Comparison of ENCODE assay signal across 26 cellular contexts in the genomic region with DNA sequence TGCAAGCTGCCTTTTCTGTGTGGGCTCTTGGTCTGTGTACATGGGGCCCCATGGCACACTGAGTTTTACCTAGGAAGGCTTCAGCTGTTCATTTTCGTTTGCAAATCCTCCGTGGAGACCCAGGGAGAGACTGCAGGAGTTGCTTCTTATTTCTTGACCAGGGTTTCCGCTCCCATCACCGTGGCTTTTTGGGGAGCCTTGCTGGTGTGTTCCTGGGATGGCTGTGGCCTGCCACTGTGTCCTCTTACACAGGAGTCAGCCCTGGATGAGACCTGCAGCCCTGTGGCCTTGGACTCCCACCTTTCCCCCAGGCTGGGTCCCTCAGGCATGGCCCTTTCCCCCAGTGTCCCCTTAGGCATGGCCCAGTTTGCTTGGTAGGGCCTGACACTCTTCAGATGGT.
DNase-seq lines count a peak whose midpoint lies in the region; ATAC-seq, FAIRE-seq and TF ChIP-seq lines count a peak whose summit lies in the region.
"Had no signal": no experiment of that assay in that cellular context is flagged by ENCODE, and none has a peak within 500 bp of the region (broad histone marks: within the 10 kb centered on the region; RNA-seq: fewer than 3 reads in every experiment).

No MANE protein-coding gene starts in this region.

- POLR2A ChIA-PET in HepG2 (lab: Yijun Ruan, JAX) = no interaction called here

- no peak overlapping the region for H3K4me3 ChIP-seq in HepG2 (replicated peaks in 1 of 3; ENCODE audit: insufficient read depth in 1 of 3, low read depth in 2 of 3, low read length in 3 of 3)
- no peak overlapping the region for H3K4me3 ChIP-seq in right lobe of liver
- H3K4me3 ChIP-seq: BLaER1 treated with 17β-estradiol and CSF1 and Interleukin-3, amounts not matched to agents 10 nM and 100 nM; GM23248; SJSA1 had no signal

- H3K27me3 ChIP-seq in HepG2 (ENCODE audit: control insufficient read depth in 1 of 2, insufficient read depth in 2 of 2, low read length in 2 of 2) (no peaks in the 10 kb centered on the region), right lobe of liver (no peaks in the 10 kb centered on the region)
- H3K27me3 ChIP-seq: BLaER1 treated with 17β-estradiol and CSF1 and Interleukin-3, amounts not matched to agents 10 nM and 100 nM; SJSA1 had no signal

- H3K27ac ChIP-seq in HepG2 (ENCODE audit: extremely low read length, insufficient read depth, low read length) (no peak overlapping the region), right lobe of liver (no peak overlapping the region)
- H3K27ac ChIP-seq: 22Rv1, GM23248, KMS-11, SJSA1 had no signal

- H3K36me3 ChIP-seq in HepG2 (replicated peaks in 1 of 2; ENCODE audit: control insufficient read depth in 1 of 2, insufficient read depth in 2 of 2, low read length in 2 of 2) (no peaks in the 10 kb centered on the region), right lobe of liver (no peaks in the 10 kb centered on the region)
- H3K36me3 ChIP-seq: SJSA1 had no signal

- TF ChIP-seq POLR2A in HepG2 (IDR thresholded peaks at IDR 0.05; ENCODE audit: insufficient read depth in 1 of 2, low read depth in 2 of 2, low read length in 2 of 2) (no peak), right lobe of liver (IDR thresholded peaks at IDR 0.05) (no peak)

- no peaks in the 10 kb centered on the region for H3K4me1 ChIP-seq in HepG2 (ENCODE audit: insufficient read depth, low read length)
- H3K4me1 ChIP-seq in right lobe of liver = peaks cover 0 to 6% (median 1%) of the 10 kb centered on the region in 4 donors
- H3K4me1 ChIP-seq: SJSA1 had no signal

- no peak overlapping the region for H3K4me3 Mint-ChIP-seq in activated CD4-positive, alpha-beta T cell treated with anti-CD3 and anti-CD28 coated beads, Interleukin-2, amount 10 ng/mL, durations not matched to agents 24 days and 14 days
- peak overlapping the region; percentile 9 for H3K4me3 Mint-ChIP-seq in activated naive CD8-positive, alpha-beta T cell treated with anti-CD3 and anti-CD28 coated beads for 36 hours
- no peak overlapping the region for H3K4me3 Mint-ChIP-seq in T-helper 2 cell treated with Interferon-gamma antibody and Interleukin-4, amounts not matched to agents 5 μg/mL and 100 μg/mL, for 36 hours
- H3K4me3 Mint-ChIP-seq: CD8-positive, alpha-beta memory T cell had no signal

- H3K27ac Mint-ChIP-seq in activated CD4-positive, alpha-beta T cell treated with anti-CD3 and anti-CD28 coated beads, Interleukin-2, amount 10 ng/mL, durations not matched to agents 24 days and 14 days = no peak overlapping the region
- no peak overlapping the region for H3K27ac Mint-ChIP-seq in activated naive CD8-positive, alpha-beta T cell treated with anti-CD3 and anti-CD28 coated beads for 36 hours
- H3K27ac Mint-ChIP-seq in T-helper 2 cell treated with Interferon-gamma antibody and Interleukin-4, amounts not matched to agents 5 μg/mL and 100 μg/mL, for 36 hours = no peak overlapping the region

- H4K20me1 ChIP-seq in HepG2 (ENCODE audit: insufficient read depth, low read length) = no peaks in the 10 kb centered on the region

- no peak for FAIRE-seq in HepG2 (lab: Jason Lieb, UNC)
- FAIRE-seq: GM18507 had no signal

- no peaks in the 10 kb centered on the region for H3K9me3 ChIP-seq in HepG2 (ENCODE audit: low read length)
- H3K9me3 ChIP-seq in right lobe of liver = no peaks in the 10 kb centered on the region
- H3K9me3 ChIP-seq: SJSA1 had no signal

- no peaks in the 10 kb centered on the region for H3K79me2 ChIP-seq in HepG2 (ENCODE audit: insufficient read depth, low read length)

- H3K9ac ChIP-seq in HepG2 (ENCODE audit: insufficient read depth, low read depth, low read length) = no peak overlapping the region
- H3K9ac ChIP-seq: BLaER1 treated with 17β-estradiol and CSF1 and Interleukin-3, amounts not matched to agents 10 nM and 100 nM; GM23248; KMS-11 had no signal

- TF ChIP-seq EP300 in HepG2 (IDR thresholded peaks at IDR 0.05; ENCODE audit: low read depth in 2 of 2, low read length in 2 of 2) (no peak), HepG2 (CRISPR knock-in tag; IDR thresholded peaks at IDR 0.05; ENCODE audit: borderline replicate concordance) (no peak)

- WGBS in HepG2 (ENCODE audit: low lambda C conversion rate) = 89% methylated on average over 4 of the region's 4 CpGs
- no CpG with 5 or more reads among the region's 4 CpGs for WGBS in right lobe of liver (ENCODE audit: insufficient coverage, low coverage, low lambda C conversion rate, missing lambda C conversion rate)

- H2AFZ ChIP-seq in HepG2 (ENCODE audit: low read length) = no peak overlapping the region
- H2AFZ ChIP-seq: GM23248 had no signal

- in situ Hi-C loops in HepG2 (cut with HindIII; ENCODE audit: extremely low pct_ligation_motif_present, low pct_unique_long_range_greater_than_20kb) = no loop called here

- intact Hi-C loops in activated CD4-positive, alpha-beta T cell treated with anti-CD3 and anti-CD28 coated beads, Interleukin-2, amount 10 ng/mL, durations not matched to agents 24 days and 14 days (cut with micrococcal nuclease) = loop anchor here (5.0 kb wide), 1 partner anchor 322 kb away; no protein-coding TSS in a partner anchor
- intact Hi-C loops in HepG2 (cut with micrococcal nuclease; ENCODE audit: unreplicated experiment) (no loop called here), right lobe of liver (cut with DNase I) (no loop called here), posterior cingulate gyrus (cut with DNase I) (no loop called here)

- ATAC-seq in HepG2 (0 out of 3 replicates have a peak, but pooled peaks have one; percentile 34), right lobe of liver (no peak)
- ATAC-seq: Right ventricle myocardium inferior had no signal

- BruUV-seq in HepG2 (replicated peaks; lab: Mats Ljungman, UMichigan) = no TSS peak

- peaks cover 26% of the 10 kb centered on the region for H3K36me3 Mint-ChIP-seq in activated CD4-positive, alpha-beta T cell treated with anti-CD3 and anti-CD28 coated beads, Interleukin-2, amount 10 ng/mL, durations not matched to agents 24 days and 14 days (ENCODE audit: low read depth)
- peaks cover 36% of the 10 kb centered on the region for H3K36me3 Mint-ChIP-seq in activated naive CD8-positive, alpha-beta T cell treated with anti-CD3 and anti-CD28 coated beads for 36 hours
- peaks cover 19% of the 10 kb centered on the region for H3K36me3 Mint-ChIP-seq in T-helper 2 cell treated with Interferon-gamma antibody and Interleukin-4, amounts not matched to agents 5 μg/mL and 100 μg/mL, for 36 hours (ENCODE audit: low read depth)

- no peak overlapping the region for H3K4me2 ChIP-seq in HepG2 (ENCODE audit: low read depth, low read length)
- H3K4me2 ChIP-seq: KMS-11 had no signal

- no peak for TF ChIP-seq CTCF in HepG2 (CRISPR knock-in tag; IDR thresholded peaks at IDR 0.05)
- no peak for TF ChIP-seq CTCF in right lobe of liver (IDR thresholded peaks at IDR 0.05)

- H3K4me1 Mint-ChIP-seq in activated CD4-positive, alpha-beta T cell treated with anti-CD3 and anti-CD28 coated beads, Interleukin-2, amount 10 ng/mL, durations not matched to agents 24 days and 14 days = peaks cover 68% of the 10 kb centered on the region
- H3K4me1 Mint-ChIP-seq in activated naive CD8-positive, alpha-beta T cell treated with anti-CD3 and anti-CD28 coated beads for 36 hours = peaks cover 68% of the 10 kb centered on the region
- peaks cover 54% of the 10 kb centered on the region for H3K4me1 Mint-ChIP-seq in T-helper 2 cell treated with Interferon-gamma antibody and Interleukin-4, amounts not matched to agents 5 μg/mL and 100 μg/mL, for 36 hours (ENCODE audit: low read depth)

- no peak for TF ChIP-seq RAD21 in HepG2 (CRISPR knock-in tag; IDR thresholded peaks at IDR 0.05)

- DNase-seq in activated CD4-positive, alpha-beta T cell treated with anti-CD3 and anti-CD28 coated beads, Interleukin-2, amount 10 ng/mL, durations not matched to agents 24 days and 14 days = peak; percentile 43
- no peak for DNase-seq in activated CD4-positive, alpha-beta T cell treated with anti-CD3 and anti-CD28 coated beads for 4 hours
- no peak for DNase-seq in HepG2 (ENCODE audit: low spot score)
- DNase-seq in right lobe of liver = no peak
- no peak for DNase-seq in activated naive CD8-positive, alpha-beta T cell treated with anti-CD3 and anti-CD28 coated beads for 36 hours
- DNase-seq in T-helper 2 cell treated with Interferon-gamma antibody and Interleukin-4, amounts not matched to agents 5 μg/mL and 100 μg/mL, for 36 hours (ENCODE audit: low spot score) = no peak
- DNase-seq in posterior cingulate gyrus = no peak
- DNase-seq in H4 (ENCODE audit: low spot score) = no peak
- DNase-seq: ACHN; Calu3; CD8-positive, alpha-beta memory T cell; GDM1; GM23248; HCEC 1CT; IMR-90; NCI-H1105 treated with DMSO at 0.1 percent for 48 hours; NCI-H2081; NCI-H446 treated with DMSO at 0.1 percent for 48 hours; NCI-H526 treated with DMSO at 0.1 percent for 48 hours; OCI-M1 had no signal

- CTCF ChIA-PET in HepG2 (lab: Yijun Ruan, JAX; ENCODE audit: low intra/inter-chr PET ratio, low total read pairs) = no interaction called here

- H3K27me3 Mint-ChIP-seq in activated CD4-positive, alpha-beta T cell treated with anti-CD3 and anti-CD28 coated beads, Interleukin-2, amount 10 ng/mL, durations not matched to agents 24 days and 14 days = no peaks in the 10 kb centered on the region
- H3K27me3 Mint-ChIP-seq in activated naive CD8-positive, alpha-beta T cell treated with anti-CD3 and anti-CD28 coated beads for 36 hours = no peaks in the 10 kb centered on the region
- no peaks in the 10 kb centered on the region for H3K27me3 Mint-ChIP-seq in T-helper 2 cell treated with Interferon-gamma antibody and Interleukin-4, amounts not matched to agents 5 μg/mL and 100 μg/mL, for 36 hours (ENCODE audit: low read depth)

- peaks cover 7% of the 10 kb centered on the region for H3K9me3 Mint-ChIP-seq in activated CD4-positive, alpha-beta T cell treated with anti-CD3 and anti-CD28 coated beads, Interleukin-2, amount 10 ng/mL, durations not matched to agents 24 days and 14 days
- peaks cover 2% of the 10 kb centered on the region for H3K9me3 Mint-ChIP-seq in activated naive CD8-positive, alpha-beta T cell treated with anti-CD3 and anti-CD28 coated beads for 36 hours
- no peaks in the 10 kb centered on the region for H3K9me3 Mint-ChIP-seq in T-helper 2 cell treated with Interferon-gamma antibody and Interleukin-4, amounts not matched to agents 5 μg/mL and 100 μg/mL, for 36 hours
- H3K9me3 Mint-ChIP-seq: CD8-positive, alpha-beta memory T cell had no signal

TF ChIP-seq in HepG2, 621 proteins besides CTCF, POLR2A, EP300 and RAD21 (continues in another document):
- TF ChIP-seq ZNF7 (CRISPR knock-in tag; IDR thresholded peaks at IDR 0.05) = no peak
